In the genomic region with DNA sequence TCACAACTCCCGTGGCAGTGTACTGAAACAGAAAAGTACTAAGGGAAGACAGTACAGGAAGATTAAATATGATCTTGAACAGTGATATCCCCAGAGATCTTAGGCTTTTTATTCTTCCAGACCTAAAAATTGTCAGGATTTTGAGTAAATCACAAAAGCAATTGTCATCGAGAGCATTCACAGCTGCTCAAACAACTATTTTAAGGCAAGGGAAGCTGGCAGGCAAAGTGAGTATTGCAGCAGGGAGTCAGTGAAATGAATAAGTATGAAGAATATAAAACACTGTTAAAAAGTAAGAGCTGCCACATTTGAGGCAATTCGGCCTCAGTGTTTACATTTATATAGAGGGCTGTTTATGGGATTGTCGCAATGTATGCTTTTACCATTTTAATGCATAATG, we compare ENCODE assay signal across 17 cellular contexts.
A peak's percentile ranks its signal among the peaks of the same experiment; 100 is the strongest.
DNase-seq lines count a peak whose midpoint lies in the region; ATAC-seq lines count a peak whose summit lies in the region.
"Had no signal": no experiment of that assay in that cellular context is flagged by ENCODE, and none has a peak within 500 bp of the region (broad histone marks: within the 10 kb centered on the region; RNA-seq: fewer than 3 reads in every experiment).

No MANE protein-coding gene starts in this region.

- DNase-seq in Ammon's horn (ENCODE audit: low spot score) (peak; percentile 28), NCI-H1092 treated with DMSO at 0.1 percent for 48 hours (lab: John Stamatoyannopoulos, UW) (peak; percentile 76), NCI-H69 (lab: John Stamatoyannopoulos, UW) (peak; percentile 80), left kidney (ENCODE audit: low read depth, low spot score) (peak; percentile 4), SIG-M5 (lab: John Stamatoyannopoulos, UW) (no peak), globus pallidus (ENCODE audit: low spot score) (no peak)
- no peak for DNase-seq in stimulated activated CD4-positive, alpha-beta T cell treated with anti-CD3 and anti-CD28 coated beads, Interleukin-1b, Interleukin-23, amount 100 ng/mL, for 48 hours
- DNase-seq: 8988T; C1 segment of cervical spinal cord; CD4-positive, CD25-positive, alpha-beta regulatory T cell; CD8-positive, alpha-beta memory T cell; COR-L47; DMS 273 treated with DMSO at 0.1 percent for 48 hours; DMS53; DND-41; EL had no signal

- ATAC-seq in GM21529 (IDR thresholded peaks at IDR 0.05; ENCODE audit: unreplicated experiment), result no peak

Comparison
In these comparisons a context has a peak if more than half of its experiments do, and no peak if none do; other contexts are left out.
1. DNase-seq: peak in Ammon's horn (single experiment), NCI-H1092 treated with DMSO at 0.1 percent for 48 hours (single experiment), NCI-H69 (single experiment) and left kidney (single experiment); none in SIG-M5 (single experiment), globus pallidus (single experiment) and stimulated activated CD4-positive, alpha-beta T cell treated with anti-CD3 and anti-CD28 coated beads, Interleukin-1b, Interleukin-23, amount 100 ng/mL, for 48 hours (single experiment).